In genomic region chr5:60827201-60827600, GRCh38 we compare ENCODE assay signal across 2 cellular contexts.
TF ChIP-seq lines count a peak whose summit lies in the region.

No MANE protein-coding gene starts in this region.

TF ChIP-seq in K562, 482 proteins besides CTCF, POLR2A, EP300 and RAD21:
- 0 out of 2 replicates have a peak, but pooled peaks have one; percentile 28 for TF ChIP-seq CEBPB (tag; IDR thresholded peaks at IDR 0.05)
- TF ChIP-seq POLR2AphosphoS5 (IDR thresholded peaks at IDR 0.05; ENCODE audit: control insufficient read depth, insufficient read depth, low read depth, low read length), result no peak

TF ChIP-seq in HepG2, 621 proteins besides CTCF, POLR2A, EP300 and RAD21:
- TF ChIP-seq HMGXB3 (CRISPR knock-in tag; IDR thresholded peaks at IDR 0.05; ENCODE audit: borderline replicate concordance) (no peak), E2F1 (CRISPR knock-in tag; IDR thresholded peaks at IDR 0.05) (no peak), AFF4 (CRISPR knock-in tag; IDR thresholded peaks at IDR 0.05) (no peak), ZNF232 (CRISPR knock-in tag; IDR thresholded peaks at IDR 0.05; ENCODE audit: borderline replicate concordance) (no peak), MXI1 (IDR thresholded peaks at IDR 0.05; ENCODE audit: borderline replicate concordance, low read depth, low read length) (no peak), PAWR (CRISPR knock-in tag; IDR thresholded peaks at IDR 0.05; ENCODE audit: borderline replicate concordance) (no peak), ZNF143 (CRISPR knock-in tag; IDR thresholded peaks at IDR 0.05) (no peak), DMAP1 (CRISPR knock-in tag; IDR thresholded peaks at IDR 0.05) (no peak), NONO (IDR thresholded peaks at IDR 0.05) (no peak), NONO (CRISPR knock-in tag; conservative IDR thresholded peaks at IDR 0.05) (no peak)
TF ChIP-seq in HepG2: peak in this region for 0.
